Comparison of ENCODE assay signal across 14 cellular contexts in genomic region chr6:170027111-170028043, GRCh38.
DNase-seq lines count a peak whose midpoint lies in the region; ATAC-seq and TF ChIP-seq lines count a peak whose summit lies in the region.
"Had no signal": no experiment of that assay in that cellular context is flagged by ENCODE, and none has a peak within 500 bp of the region (broad histone marks: within the 10 kb centered on the region; RNA-seq: fewer than 3 reads in every experiment).

No MANE protein-coding gene starts in this region.

- intact Hi-C loops in activated naive CD4-positive, alpha-beta T cell treated with anti-CD3 and anti-CD28 coated beads for 36 hours (cut with micrococcal nuclease) = no loop called here
- intact Hi-C loops in MCF 10A (cut with micrococcal nuclease) (no loop called here), left lung (cut with DNase I) (no loop called here), upper lobe of right lung (cut with DNase I) (no loop called here)

- POLR2A ChIA-PET in MCF 10A (lab: Yijun Ruan, JAX) = interaction anchor here (1.5 to 2.5 kb wide), 3 partner anchors 49 to 151 kb away, joined by 6 to 14 read pairs (median 9); no protein-coding TSS in a partner anchor

- H3K36me3 Mint-ChIP-seq in activated naive CD4-positive, alpha-beta T cell treated with anti-CD3 and anti-CD28 coated beads, Interleukin-2, amount 50 U/mL, for 24 hours = no peaks in the 10 kb centered on the region
- H3K36me3 Mint-ChIP-seq in activated naive CD4-positive, alpha-beta T cell treated with anti-CD3 and anti-CD28 coated beads for 36 hours (ENCODE audit: low read depth) = no peaks in the 10 kb centered on the region
- H3K36me3 Mint-ChIP-seq in MCF 10A (ENCODE audit: insufficient read depth, unreplicated experiment) (no peaks in the 10 kb centered on the region), mesothelial cell of epicardium (no peaks in the 10 kb centered on the region)
- H3K36me3 Mint-ChIP-seq: natural killer cell had no signal

- CTCF ChIA-PET in activated naive CD4-positive, alpha-beta T cell treated with anti-CD3 and anti-CD28 coated beads for 36 hours (lab: Charles Lee) = no interaction called here
- CTCF ChIA-PET in MCF 10A (lab: Yijun Ruan, JAX) = no interaction called here

- no peak for TF ChIP-seq CTCF in MCF 10A (IDR thresholded peaks at IDR 0.05; ENCODE audit: unreplicated experiment)
- TF ChIP-seq CTCF in left lung (IDR thresholded peaks at IDR 0.05) = no peak
- TF ChIP-seq CTCF in upper lobe of right lung (IDR thresholded peaks at IDR 0.05) = no peak
- no peak for TF ChIP-seq CTCF in GM20000 (IDR thresholded peaks at IDR 0.05; ENCODE audit: extremely low read depth, missing control alignments)
- no peak for TF ChIP-seq CTCF in mesothelial cell of epicardium (IDR thresholded peaks at IDR 0.05; ENCODE audit: unreplicated experiment)

- peaks cover 0 to 13% of the 10 kb centered on the region in 2 donors for H3K4me1 ChIP-seq in left lung
- no peaks in the 10 kb centered on the region for H3K4me1 ChIP-seq in upper lobe of right lung
- H3K4me1 ChIP-seq: adrenal gland had no signal

- peak; percentile 46 for ATAC-seq in left lung
- ATAC-seq in upper lobe of right lung = no peak
- ATAC-seq in HG03097 (IDR thresholded peaks at IDR 0.05; ENCODE audit: low FRiP score, unreplicated experiment) = no peak
- ATAC-seq: natural killer cell had no signal

- no peaks in the 10 kb centered on the region for H3K36me3 ChIP-seq in left lung
- no peaks in the 10 kb centered on the region for H3K36me3 ChIP-seq in upper lobe of right lung
- H3K36me3 ChIP-seq: adrenal gland had no signal

- no peaks in the 10 kb centered on the region for H3K9me3 ChIP-seq in left lung
- H3K9me3 ChIP-seq in upper lobe of right lung = no peaks in the 10 kb centered on the region
- H3K9me3 ChIP-seq: adrenal gland had no signal

- H3K27ac Mint-ChIP-seq in activated naive CD4-positive, alpha-beta T cell treated with anti-CD3 and anti-CD28 coated beads, Interleukin-2, amount 50 U/mL, for 24 hours = peak overlapping the region; percentile 71
- H3K27ac Mint-ChIP-seq in activated naive CD4-positive, alpha-beta T cell treated with anti-CD3 and anti-CD28 coated beads for 36 hours = no peak overlapping the region
- H3K27ac Mint-ChIP-seq in MCF 10A (ENCODE audit: low read depth, unreplicated experiment) (peak overlapping the region; percentile 80), mesothelial cell of epicardium (no peak overlapping the region)
- H3K27ac Mint-ChIP-seq: activated T-cell treated with anti-CD3 and anti-CD28 coated beads, Interleukin-2, amount 50 U/mL, for 24 hours; natural killer cell had no signal

- H3K27me3 ChIP-seq in left lung (peaks cover 9 to 23% of the 10 kb centered on the region in 2 donors), upper lobe of right lung (peaks cover 15% of the 10 kb centered on the region)

- H3K27ac ChIP-seq in left lung (peak overlapping the region; percentile 33 to 53), upper lobe of right lung (peak overlapping the region; percentile 58)
- H3K27ac ChIP-seq: adrenal gland had no signal

- H3K4me3 Mint-ChIP-seq in activated naive CD4-positive, alpha-beta T cell treated with anti-CD3 and anti-CD28 coated beads, Interleukin-2, amount 50 U/mL, for 24 hours = no peak overlapping the region
- H3K4me3 Mint-ChIP-seq in activated naive CD4-positive, alpha-beta T cell treated with anti-CD3 and anti-CD28 coated beads for 36 hours = no peak overlapping the region
- H3K4me3 Mint-ChIP-seq in MCF 10A (ENCODE audit: unreplicated experiment) = no peak overlapping the region
- H3K4me3 Mint-ChIP-seq in mesothelial cell of epicardium = no peak overlapping the region
- H3K4me3 Mint-ChIP-seq: activated T-cell treated with anti-CD3 and anti-CD28 coated beads, Interleukin-2, amount 50 U/mL, for 24 hours; natural killer cell had no signal

- no TSS peak for BruUV-seq in MCF 10A (replicated peaks; lab: Mats Ljungman, UMichigan)

- H3K4me1 Mint-ChIP-seq in activated naive CD4-positive, alpha-beta T cell treated with anti-CD3 and anti-CD28 coated beads, Interleukin-2, amount 50 U/mL, for 24 hours = no peaks in the 10 kb centered on the region
- no peaks in the 10 kb centered on the region for H3K4me1 Mint-ChIP-seq in activated naive CD4-positive, alpha-beta T cell treated with anti-CD3 and anti-CD28 coated beads for 36 hours (ENCODE audit: low read depth)
- H3K4me1 Mint-ChIP-seq in MCF 10A (ENCODE audit: insufficient read depth, unreplicated experiment) (peaks cover 34% of the 10 kb centered on the region), mesothelial cell of epicardium (peaks cover 29% of the 10 kb centered on the region)

- no peak for DNase-seq in activated naive CD4-positive, alpha-beta T cell treated with anti-CD3 and anti-CD28 coated beads for 36 hours
- DNase-seq in MCF 10A (ENCODE audit: unreplicated experiment) = no peak
- peak; percentile 25 to 37 for DNase-seq in left lung
- peak; percentile 35 for DNase-seq in upper lobe of right lung
- DNase-seq in GM20000 (ENCODE audit: low spot score) = no peak
- DNase-seq in mesothelial cell of epicardium (ENCODE audit: low spot score in 2 of 2, unreplicated experiment in 2 of 2) = no peak
- DNase-seq: activated CD4-positive, alpha-beta T cell treated with anti-CD3 and anti-CD28 coated beads, Interleukin-2, amount 50 U/mL, for 1 hour; SHP77 treated with DMSO at 0.1 percent for 48 hours; T1000 had no signal

- H3K27me3 Mint-ChIP-seq in activated naive CD4-positive, alpha-beta T cell treated with anti-CD3 and anti-CD28 coated beads, Interleukin-2, amount 50 U/mL, for 24 hours = no peaks in the 10 kb centered on the region
- H3K27me3 Mint-ChIP-seq in activated naive CD4-positive, alpha-beta T cell treated with anti-CD3 and anti-CD28 coated beads for 36 hours (ENCODE audit: low read depth) = peaks cover 6% of the 10 kb centered on the region
- H3K27me3 Mint-ChIP-seq in MCF 10A (ENCODE audit: insufficient read depth, unreplicated experiment) (peaks cover 14% of the 10 kb centered on the region), mesothelial cell of epicardium (ENCODE audit: low read depth) (no peaks in the 10 kb centered on the region)

- H3K4me3 ChIP-seq in left lung (no peak overlapping the region), upper lobe of right lung (no peak overlapping the region)
- H3K4me3 ChIP-seq: adrenal gland had no signal

- H3K9me3 Mint-ChIP-seq in activated naive CD4-positive, alpha-beta T cell treated with anti-CD3 and anti-CD28 coated beads, Interleukin-2, amount 50 U/mL, for 24 hours = no peaks in the 10 kb centered on the region
- H3K9me3 Mint-ChIP-seq in activated naive CD4-positive, alpha-beta T cell treated with anti-CD3 and anti-CD28 coated beads for 36 hours = no peaks in the 10 kb centered on the region
- peaks cover 10% of the 10 kb centered on the region for H3K9me3 Mint-ChIP-seq in MCF 10A (ENCODE audit: unreplicated experiment)
- no peaks in the 10 kb centered on the region for H3K9me3 Mint-ChIP-seq in mesothelial cell of epicardium
- H3K9me3 Mint-ChIP-seq: activated T-cell treated with anti-CD3 and anti-CD28 coated beads, Interleukin-2, amount 50 U/mL, for 24 hours; natural killer cell had no signal

Comparison
In these comparisons a context has a peak if more than half of its experiments do, and no peak if none do; other contexts are left out.
1. H3K27ac Mint-ChIP-seq: peak in activated naive CD4-positive, alpha-beta T cell treated with anti-CD3 and anti-CD28 coated beads, Interleukin-2, amount 50 U/mL, for 24 hours (single experiment) and MCF 10A (single experiment); none in activated naive CD4-positive, alpha-beta T cell treated with anti-CD3 and anti-CD28 coated beads for 36 hours (single experiment) and mesothelial cell of epicardium (single experiment).
2. DNase-seq: peak in left lung (2 of 2) and upper lobe of right lung (single experiment); none in activated naive CD4-positive, alpha-beta T cell treated with anti-CD3 and anti-CD28 coated beads for 36 hours (single experiment), MCF 10A (single experiment), GM20000 (single experiment) and mesothelial cell of epicardium (0 of 2).